Comparison of ENCODE assay signal across 20 cellular contexts in the genomic region with DNA sequence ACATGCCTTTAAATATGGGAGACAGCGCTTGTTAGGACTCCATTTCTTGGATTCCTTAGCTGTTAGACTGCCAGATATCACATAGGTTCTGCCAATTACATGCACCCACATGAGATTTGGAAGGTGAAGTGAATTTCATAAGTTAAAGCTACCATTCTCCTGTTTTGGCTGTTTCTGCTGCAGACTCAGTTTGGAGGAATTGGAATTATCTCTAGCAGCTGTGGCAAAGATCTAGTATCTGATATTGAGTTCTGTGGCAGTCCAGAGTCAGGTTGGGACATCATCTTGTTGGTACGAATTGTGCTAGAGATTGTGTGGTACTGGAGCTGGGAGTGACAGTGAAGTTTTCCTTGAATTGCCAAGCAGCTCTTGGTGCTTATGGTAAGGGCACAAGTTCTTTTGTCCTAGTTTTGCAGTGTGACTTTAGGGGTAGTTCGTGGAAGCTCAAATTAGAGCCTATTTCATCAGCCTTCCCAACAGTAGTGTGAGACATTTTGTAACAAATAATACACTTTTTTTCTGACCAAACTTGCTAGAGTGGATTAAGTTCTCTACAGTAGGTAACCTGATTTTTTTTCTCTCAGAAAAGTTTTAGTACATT.
"Had no signal": no experiment of that assay in that cellular context is flagged by ENCODE, and none has a peak within 500 bp of the region (broad histone marks: within the 10 kb centered on the region; RNA-seq: fewer than 3 reads in every experiment).

No MANE protein-coding gene starts in this region.

- H3K27ac Mint-ChIP-seq: natural killer cell treated with Interleukin-12 subunit alpha and Interleukin-12 subunit beta and Interleukin-15 and Interleukin-18, amount 100 ng/mL, for 72 hours had no signal

- H3K4me1 ChIP-seq: colonic mucosa, right atrium auricular region, sigmoid colon, transverse colon had no signal

- H3K79me2 ChIP-seq: hepatocyte had no signal

- H3K27me3 ChIP-seq: colonic mucosa, hepatocyte, right atrium auricular region, sigmoid colon, stomach, transverse colon had no signal

- H3K4me3 ChIP-seq: colonic mucosa, hepatocyte, lung, right atrium auricular region, sigmoid colon, stomach, thoracic aorta, transverse colon had no signal

- H3K27ac ChIP-seq: colonic mucosa, hepatocyte, right atrium auricular region, sigmoid colon, stomach, thoracic aorta, transverse colon had no signal

- H3K9me3 ChIP-seq: colonic mucosa, thoracic aorta, transverse colon had no signal

- H3K36me3 ChIP-seq: colonic mucosa, right atrium auricular region, sigmoid colon, stomach, thoracic aorta, transverse colon had no signal

- H2AFZ ChIP-seq: hepatocyte had no signal

- DNase-seq: colonic mucosa; dermis blood vessel endothelial cell; foreskin melanocyte; head of caudate nucleus; left colon; left ventricle myocardium superior; mesenchymal stem cell; midbrain; sigmoid colon; small intestine; stimulated activated CD4-positive, alpha-beta T cell treated with anti-CD3 and anti-CD28 coated beads, Interleukin-12 subunit alpha, Interleukin-12 subunit beta, amount 100 ng/mL, for 4 hours; stimulated activated naive CD4-positive, alpha-beta T cell; stomach; substantia nigra; transverse colon had no signal

- H3K4me3 Mint-ChIP-seq: natural killer cell treated with Interleukin-12 subunit alpha and Interleukin-12 subunit beta and Interleukin-15 and Interleukin-18, amount 100 ng/mL, for 72 hours had no signal

- H3K27me3 Mint-ChIP-seq: natural killer cell treated with Interleukin-12 subunit alpha and Interleukin-12 subunit beta and Interleukin-15 and Interleukin-18, amount 100 ng/mL, for 72 hours had no signal

- ATAC-seq: left colon; left ventricle myocardium superior; natural killer cell treated with Interleukin-12 subunit alpha and Interleukin-12 subunit beta and Interleukin-15 and Interleukin-18, amount 100 ng/mL, for 72 hours had no signal

- H3K4me2 ChIP-seq: hepatocyte had no signal
